8 cellular contexts compared by ENCODE assay signal in genomic region chr19:1103691-1104451, GRCh38. TPM values are rescaled to one million over a fixed set of nuclear protein-coding genes. Genes with fewer than 3 reads are reported as not detected.
DNase-seq lines count a peak whose midpoint lies in the region; ATAC-seq and TF ChIP-seq lines count a peak whose summit lies in the region.

Gene GPX4, plus strand, starts transcription at chr19:1103994. Its CDS starts 50 bp downstream, at chr19:1104044.

- peak within 1 kb of the TSS; percentile 91 for H3K27ac Mint-ChIP-seq in T-helper 17 cell

- DNase-seq in GM13977 (ENCODE audit: low spot score) (peak; percentile 100), NCI-H1694 treated with DMSO at 0.1 percent for 48 hours (lab: John Stamatoyannopoulos, UW) (peak; percentile 94), T-helper 17 cell (peak; percentile 95 to 98 (median 97)), amygdala (lab: John Stamatoyannopoulos, UW) (peak; percentile 38 to 99 (median 97)), left ventricle myocardium inferior (peak; percentile 99), prostate gland (ENCODE audit: low spot score) (peak; percentile 99)

- peaks cover 16% of the 10 kb centered on the region for H3K4me1 Mint-ChIP-seq in T-helper 17 cell

- peak within 1 kb of the TSS; percentile 80 for H3K4me3 Mint-ChIP-seq in T-helper 17 cell

- intact Hi-C loops in left ventricle myocardium inferior (cut with micrococcal nuclease) (loop anchor here (5.0 kb wide), 1 partner anchor 77 kb away; the partner anchor contains the start of gene CNN2), prostate gland (cut with DNase I) (no loop called here)

- peak within 1 kb of the TSS; percentile 99 for H3K27ac ChIP-seq in left ventricle myocardium inferior (replicated peaks)
- H3K27ac ChIP-seq in prostate gland = peak within 1 kb of the TSS; percentile 99
- H3K27ac ChIP-seq in urinary bladder (ENCODE audit: low read depth) = peak within 1 kb of the TSS; percentile 99

- no peak for TF ChIP-seq CTCF in GM13977 (IDR thresholded peaks at IDR 0.05; ENCODE audit: extremely low read depth, insufficient read depth, missing control alignments)
- no peak for TF ChIP-seq CTCF in left ventricle myocardium inferior (IDR thresholded peaks at IDR 0.05; ENCODE audit: borderline replicate concordance)
- peak in 1 of 4 experiments; percentile 13 for TF ChIP-seq CTCF in prostate gland (IDR thresholded peaks at IDR 0.05)

- H3K27me3 Mint-ChIP-seq in T-helper 17 cell = no peaks in the 10 kb centered on the region

- WGBS in prostate gland = under 1% methylated on average over 62 of the region's 96 CpGs
- WGBS in urinary bladder = under 1% methylated on average over 96 of the region's 96 CpGs

- H3K4me1 ChIP-seq in left ventricle myocardium inferior (peaks cover 83% of the 10 kb centered on the region), prostate gland (replicated peaks) (peaks cover 12% of the 10 kb centered on the region), urinary bladder (ENCODE audit: insufficient read depth) (peaks cover 2% of the 10 kb centered on the region)

- ATAC-seq in HG02884 (IDR thresholded peaks at IDR 0.05; ENCODE audit: unreplicated experiment) = peak; percentile 69
- peak; percentile 88 for ATAC-seq in T-helper 17 cell

- peak within 1 kb of the TSS; percentile 95 for H3K4me3 ChIP-seq in left ventricle myocardium inferior
- peak within 1 kb of the TSS; percentile 95 to 97 for H3K4me3 ChIP-seq in prostate gland
- H3K4me3 ChIP-seq in urinary bladder (ENCODE audit: low read depth, low read length) = peak within 1 kb of the TSS; percentile 90

- H3K36me3 ChIP-seq in left ventricle myocardium inferior (peaks cover 30% of the 10 kb centered on the region), prostate gland (peaks cover 4 to 22% of the 10 kb centered on the region in 2 donors), urinary bladder (ENCODE audit: insufficient read depth) (peaks cover 4% of the 10 kb centered on the region)

- H3K9me3 ChIP-seq in T-helper 17 cell (ENCODE audit: control insufficient read depth, low read length, poor library complexity, severe bottlenecking) (no peaks in the 10 kb centered on the region), left ventricle myocardium inferior (replicated peaks) (peaks cover 8% of the 10 kb centered on the region), prostate gland (no peaks in the 10 kb centered on the region)

- no peaks in the 10 kb centered on the region for H3K36me3 Mint-ChIP-seq in T-helper 17 cell (ENCODE audit: low read depth)

- peak; percentile 99 for TF ChIP-seq POLR2A in prostate gland (IDR thresholded peaks at IDR 0.05)

- in situ Hi-C loops in GM13977 (cut with MboI; ENCODE audit: low pct_unique_long_range_greater_than_20kb, low sequenced_read_pairs, unreplicated experiment) = no loop called here

- H3K27me3 ChIP-seq in left ventricle myocardium inferior (ENCODE audit: low read depth) (no peaks in the 10 kb centered on the region), prostate gland (replicated peaks; ENCODE audit: insufficient read depth) (no peaks in the 10 kb centered on the region)

RNA-seq across cellular contexts. Expression of gene GPX4, which starts in this region (rescaled TPM):
- total RNA-seq in T-helper 17 cell (100 to 1,000 TPM; 184 to 187 TPM), left ventricle myocardium inferior (327 TPM), prostate gland (100 to 1,000 TPM; 577 to 627 TPM), urinary bladder (71.3 TPM)
- polyA plus RNA-seq in urinary bladder = 452 TPM

Comparison
In these comparisons a context has a peak if more than half of its experiments do, and no peak if none do; other contexts are left out.
1. Peak in every context shown above with its lines: DNase-seq, ATAC-seq, H3K4me3 ChIP-seq and H3K27ac ChIP-seq.